ENCODE assay signal across 16 cellular contexts in genomic region chr7:4742051-4742573, GRCh38. TPM values are rescaled to one million over a fixed set of nuclear protein-coding genes. Genes with fewer than 3 reads are reported as not detected.
DNase-seq lines count a peak whose midpoint lies in the region; ATAC-seq lines count a peak whose summit lies in the region.
"Had no signal": no experiment of that assay in that cellular context is flagged by ENCODE, and none has a peak within 500 bp of the region (broad histone marks: within the 10 kb centered on the region; RNA-seq: fewer than 3 reads in every experiment).

No MANE protein-coding gene starts in this region.

- no peak overlapping the region for H4K5ac ChIP-seq in mesendoderm (ENCODE audit: low read length)

- no CpG with 5 or more reads among the region's 23 CpGs for WGBS in mesendoderm (ENCODE audit: extremely low coverage, insufficient coverage, low lambda C conversion rate)

- no peak overlapping the region for H3K23ac ChIP-seq in mesendoderm (ENCODE audit: low read length)

- H3K36me3 ChIP-seq in mesendoderm (ENCODE audit: control insufficient read depth, insufficient read depth, low read length), result no peaks in the 10 kb centered on the region

- no peak for ATAC-seq in T-helper 17 cell
- ATAC-seq in stimulated activated memory B cell treated with anti-CD40 and anti-IgM and Interleukin-4, amounts not matched to agents 10 μg/mL and 1 μg/mL and 100 μg/mL, for 72 hours, result no peak
- no peak for ATAC-seq in GM19035 (IDR thresholded peaks at IDR 0.05; ENCODE audit: unreplicated experiment)
- ATAC-seq: activated T-cell treated with anti-CD3 and anti-CD28 coated beads, Interleukin-2, amount 50 U/mL, for 4 hours had no signal

- H2BK5ac ChIP-seq in mesendoderm (ENCODE audit: low read length), result no peak overlapping the region

- H2BK15ac ChIP-seq in mesendoderm (replicated peaks; ENCODE audit: low read depth), result no peak overlapping the region

- H3K4me2 ChIP-seq in mesendoderm (ENCODE audit: low read length), result no peak overlapping the region

- H2BK120ac ChIP-seq in mesendoderm (ENCODE audit: low read depth, low read length), result no peak overlapping the region

- H3K79me2 ChIP-seq in mesendoderm (ENCODE audit: control insufficient read depth, insufficient read depth, low read length), result no peaks in the 10 kb centered on the region

- no peaks in the 10 kb centered on the region for H3K27me3 ChIP-seq in mesendoderm (ENCODE audit: insufficient read depth, low read length, poor library complexity)
- H3K27me3 ChIP-seq: spleen, upper lobe of left lung had no signal

- POLR2A ChIA-PET in activated CD4-positive, alpha-beta memory T cell treated with anti-CD3 and anti-CD28 coated beads, Interleukin-2, amount 10 ng/mL, durations not matched to agents 7 days and 5 days (lab: Charles Lee), result interaction anchor here (8.0 kb wide), 1 partner anchor 33 kb away, joined by 79 read pairs; the partner anchor contains the start of gene AP5Z1
- POLR2A ChIA-PET in activated CD4-positive, alpha-beta memory T cell treated with anti-CD3 and anti-CD28 coated beads for 36 hours (lab: Charles Lee), result no interaction called here

- peaks cover 8% of the 10 kb centered on the region for H3K4me1 ChIP-seq in mesendoderm (ENCODE audit: control insufficient read depth, low read depth, low read length)

- H3K79me1 ChIP-seq in mesendoderm (ENCODE audit: low read length), result peaks cover 4% of the 10 kb centered on the region

- H3K4me3 Mint-ChIP-seq in activated CD4-positive, alpha-beta memory T cell treated with anti-CD3 and anti-CD28 coated beads, Interleukin-2, amount 10 ng/mL, durations not matched to agents 7 days and 5 days, result no peak overlapping the region
- H3K4me3 Mint-ChIP-seq in activated CD4-positive, alpha-beta memory T cell treated with anti-CD3 and anti-CD28 coated beads for 36 hours, result no peak overlapping the region
- H3K4me3 Mint-ChIP-seq in T-helper 17 cell, result no peak overlapping the region
- no peak overlapping the region for H3K4me3 Mint-ChIP-seq in stimulated activated memory B cell treated with anti-CD40 and anti-IgM and Interleukin-4, amounts not matched to agents 10 μg/mL and 1 μg/mL and 100 μg/mL, for 72 hours
- H3K4me3 Mint-ChIP-seq: activated T-cell treated with anti-CD3 and anti-CD28 coated beads, Interleukin-2, amount 50 U/mL, for 4 hours; H9 had no signal

- H3K9ac ChIP-seq in mesendoderm (ENCODE audit: low read length), result no peak overlapping the region

- no peak overlapping the region for H3K4ac ChIP-seq in mesendoderm (ENCODE audit: low read depth, low read length)

- peaks cover 66% of the 10 kb centered on the region for H3K4me1 Mint-ChIP-seq in activated CD4-positive, alpha-beta memory T cell treated with anti-CD3 and anti-CD28 coated beads, Interleukin-2, amount 10 ng/mL, durations not matched to agents 7 days and 5 days
- peaks cover 54% of the 10 kb centered on the region for H3K4me1 Mint-ChIP-seq in activated CD4-positive, alpha-beta memory T cell treated with anti-CD3 and anti-CD28 coated beads for 36 hours (ENCODE audit: low read depth)
- H3K4me1 Mint-ChIP-seq in T-helper 17 cell, result peaks cover 50% of the 10 kb centered on the region
- H3K4me1 Mint-ChIP-seq in stimulated activated memory B cell treated with anti-CD40 and anti-IgM and Interleukin-4, amounts not matched to agents 10 μg/mL and 1 μg/mL and 100 μg/mL, for 72 hours, result peaks cover 75% of the 10 kb centered on the region

- no peak overlapping the region for H3K56ac ChIP-seq in mesendoderm (ENCODE audit: low read length)

- H4K8ac ChIP-seq in mesendoderm (ENCODE audit: low read depth, low read length), result no peak overlapping the region

- no peak overlapping the region for H3K27ac ChIP-seq in mesendoderm (ENCODE audit: low read depth, low read length)

- peaks cover 31% of the 10 kb centered on the region for H3K36me3 Mint-ChIP-seq in activated CD4-positive, alpha-beta memory T cell treated with anti-CD3 and anti-CD28 coated beads, Interleukin-2, amount 10 ng/mL, durations not matched to agents 7 days and 5 days (ENCODE audit: low read depth)
- H3K36me3 Mint-ChIP-seq in activated CD4-positive, alpha-beta memory T cell treated with anti-CD3 and anti-CD28 coated beads for 36 hours, result peaks cover 19% of the 10 kb centered on the region
- no peaks in the 10 kb centered on the region for H3K36me3 Mint-ChIP-seq in T-helper 17 cell (ENCODE audit: low read depth)
- H3K36me3 Mint-ChIP-seq in stimulated activated memory B cell treated with anti-CD40 and anti-IgM and Interleukin-4, amounts not matched to agents 10 μg/mL and 1 μg/mL and 100 μg/mL, for 72 hours, result peaks cover 41% of the 10 kb centered on the region

- H3K27me3 Mint-ChIP-seq in activated CD4-positive, alpha-beta memory T cell treated with anti-CD3 and anti-CD28 coated beads, Interleukin-2, amount 10 ng/mL, durations not matched to agents 7 days and 5 days, result no peaks in the 10 kb centered on the region
- H3K27me3 Mint-ChIP-seq in activated CD4-positive, alpha-beta memory T cell treated with anti-CD3 and anti-CD28 coated beads for 36 hours, result no peaks in the 10 kb centered on the region
- H3K27me3 Mint-ChIP-seq in T-helper 17 cell, result no peaks in the 10 kb centered on the region
- H3K27me3 Mint-ChIP-seq in stimulated activated memory B cell treated with anti-CD40 and anti-IgM and Interleukin-4, amounts not matched to agents 10 μg/mL and 1 μg/mL and 100 μg/mL, for 72 hours, result no peaks in the 10 kb centered on the region

- H3K4me3 ChIP-seq in mesendoderm (ENCODE audit: low read length), result no peak overlapping the region
- H3K4me3 ChIP-seq: spleen, upper lobe of left lung had no signal

- H3K9me3 Mint-ChIP-seq in activated CD4-positive, alpha-beta memory T cell treated with anti-CD3 and anti-CD28 coated beads, Interleukin-2, amount 10 ng/mL, durations not matched to agents 7 days and 5 days, result no peaks in the 10 kb centered on the region
- no peaks in the 10 kb centered on the region for H3K9me3 Mint-ChIP-seq in activated CD4-positive, alpha-beta memory T cell treated with anti-CD3 and anti-CD28 coated beads for 36 hours
- no peaks in the 10 kb centered on the region for H3K9me3 Mint-ChIP-seq in stimulated activated memory B cell treated with anti-CD40 and anti-IgM and Interleukin-4, amounts not matched to agents 10 μg/mL and 1 μg/mL and 100 μg/mL, for 72 hours
- H3K9me3 Mint-ChIP-seq: activated T-cell treated with anti-CD3 and anti-CD28 coated beads, Interleukin-2, amount 50 U/mL, for 4 hours; H9 had no signal

- DNase-seq in activated CD4-positive, alpha-beta memory T cell treated with anti-CD3 and anti-CD28 coated beads, Interleukin-2, amount 10 ng/mL, durations not matched to agents 7 days and 5 days, result no peak
- DNase-seq in activated CD4-positive, alpha-beta memory T cell treated with anti-CD3 and anti-CD28 coated beads for 36 hours, result no peak
- DNase-seq in T-helper 17 cell, result no peak
- peak; percentile 63 for DNase-seq in medulla oblongata (ENCODE audit: extremely low spot score)
- no peak for DNase-seq in dedifferentiated amniotic fluid mesenchymal stem cell (ENCODE audit: extremely low spot score)
- no peak for DNase-seq in mesendoderm
- DNase-seq: activated T-cell treated with anti-CD3 and anti-CD28 coated beads, Interleukin-2, amount 50 U/mL, for 4 hours; H9; kidney; NCI-H2107; NK-92 treated with Interleukin-12 subunit alpha and Interleukin-12 subunit beta, amount 100 ng/mL, for 24 hours; SHP77 treated with DMSO at 0.1 percent for 48 hours; spleen had no signal

- no peak overlapping the region for H2AK5ac ChIP-seq in mesendoderm (ENCODE audit: low read length)

- intact Hi-C loops in activated CD4-positive, alpha-beta memory T cell treated with anti-CD3 and anti-CD28 coated beads for 36 hours (cut with micrococcal nuclease), result no loop called here

- peak overlapping the region; percentile 19 for H3K27ac Mint-ChIP-seq in activated CD4-positive, alpha-beta memory T cell treated with anti-CD3 and anti-CD28 coated beads, Interleukin-2, amount 10 ng/mL, durations not matched to agents 7 days and 5 days
- H3K27ac Mint-ChIP-seq in activated CD4-positive, alpha-beta memory T cell treated with anti-CD3 and anti-CD28 coated beads for 36 hours, result no peak overlapping the region
- H3K27ac Mint-ChIP-seq in T-helper 17 cell, result peak overlapping the region; percentile 97
- H3K27ac Mint-ChIP-seq in stimulated activated memory B cell treated with anti-CD40 and anti-IgM and Interleukin-4, amounts not matched to agents 10 μg/mL and 1 μg/mL and 100 μg/mL, for 72 hours, result peak overlapping the region; percentile 59
- H3K27ac Mint-ChIP-seq: H9 had no signal

- H3K18ac ChIP-seq in mesendoderm (ENCODE audit: low read length), result no peak overlapping the region

- no peaks in the 10 kb centered on the region for H3K9me3 ChIP-seq in T-helper 17 cell (ENCODE audit: control insufficient read depth, low read length, poor library complexity, severe bottlenecking)
- H3K9me3 ChIP-seq: spleen, upper lobe of left lung had no signal

- CTCF ChIA-PET in activated CD4-positive, alpha-beta memory T cell treated with anti-CD3 and anti-CD28 coated beads, Interleukin-2, amount 10 ng/mL, durations not matched to agents 7 days and 5 days (lab: Charles Lee), result no interaction called here
- CTCF ChIA-PET in activated CD4-positive, alpha-beta memory T cell treated with anti-CD3 and anti-CD28 coated beads for 36 hours (lab: Charles Lee), result no interaction called here

RNA-seq across cellular contexts. Expression of gene AP5Z1, which starts 33.3 kb away (rescaled TPM):
- total RNA-seq in activated CD4-positive, alpha-beta memory T cell treated with anti-CD3 and anti-CD28 coated beads, Interleukin-2, amount 10 ng/mL, durations not matched to agents 7 days and 5 days, result 10 to 100 TPM; 57.5 to 60.6 TPM
- 10 to 100 TPM; 21.6 to 24.1 TPM for total RNA-seq in activated CD4-positive, alpha-beta memory T cell treated with anti-CD3 and anti-CD28 coated beads for 36 hours
- 100 to 1,000 TPM in 1 of 2 donors, 10 to 100 TPM in 1; 87.6 to 112 TPM for total RNA-seq in T-helper 17 cell
- polyA plus RNA-seq in mesendoderm (2013, experiment 1 of 2), result 12.6 TPM
- 13.0 TPM for polyA plus RNA-seq in mesendoderm (2013, experiment 2 of 2)
